8 cellular contexts compared by ENCODE assay signal in the genomic region with DNA sequence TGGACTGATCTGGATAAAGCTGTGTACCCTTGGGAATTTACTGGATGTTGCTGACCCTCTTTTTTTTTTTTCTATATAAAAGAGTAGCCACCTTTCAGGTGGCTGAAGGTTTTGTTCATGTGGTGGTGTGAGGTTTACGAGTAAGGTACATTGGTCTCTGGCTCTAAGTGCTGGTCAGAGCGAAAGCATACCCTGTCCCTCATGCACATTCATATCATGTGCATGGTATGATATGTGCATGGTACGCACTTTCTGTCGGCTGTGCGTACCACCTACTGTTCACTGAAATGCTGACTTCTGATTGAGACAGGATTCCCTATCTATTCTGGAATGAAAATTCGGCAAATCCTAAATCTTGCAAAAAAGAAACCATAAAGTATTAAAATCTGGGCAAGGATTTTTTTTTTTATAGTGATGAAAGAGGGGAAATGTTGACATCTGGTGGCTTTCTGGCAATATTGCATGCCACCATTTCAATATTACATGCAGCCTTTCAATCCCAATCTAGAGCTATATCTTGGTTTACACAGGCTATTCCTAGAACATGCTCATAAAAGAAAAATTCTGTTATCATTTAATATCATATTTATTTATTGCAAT. TPM values are rescaled to one million over a fixed set of nuclear protein-coding genes. Genes with fewer than 3 reads are reported as not detected.
A peak's percentile ranks its signal among the peaks of the same experiment; 100 is the strongest.
DNase-seq lines count a peak whose midpoint lies in the region; ATAC-seq and TF ChIP-seq lines count a peak whose summit lies in the region.

No MANE protein-coding gene starts in this region.

- H3K4me3 Mint-ChIP-seq in activated B cell treated with CpG ODN at 0.5 μM for 24 hours: no peak overlapping the region
- no peak overlapping the region for H3K4me3 Mint-ChIP-seq in stimulated activated naive CD8-positive, alpha-beta T cell treated with anti-CD3 and anti-CD28 coated beads, Interleukin-15, amount 100 ng/mL, for 72 hours

- no peak overlapping the region for H3K27ac Mint-ChIP-seq in activated B cell treated with CpG ODN at 0.5 μM for 24 hours
- H3K27ac Mint-ChIP-seq in stimulated activated naive CD8-positive, alpha-beta T cell treated with anti-CD3 and anti-CD28 coated beads, Interleukin-15, amount 100 ng/mL, for 72 hours: no peak overlapping the region

- POLR2A ChIA-PET in activated B cell treated with CpG ODN at 0.5 μM for 24 hours (lab: Charles Lee): no interaction called here

- no peak for TF ChIP-seq CTCF in activated B cell treated with CpG ODN at 0.5 μM for 24 hours (IDR thresholded peaks at IDR 0.05)

- intact Hi-C loops in activated B cell treated with CpG ODN at 0.5 μM for 24 hours (cut with micrococcal nuclease): loop anchor here (1.0 kb wide), 3 partner anchors 69 to 496 kb away; no protein-coding TSS in a partner anchor

- H3K27me3 Mint-ChIP-seq in activated B cell treated with CpG ODN at 0.5 μM for 24 hours: peaks cover 12% of the 10 kb centered on the region
- no peaks in the 10 kb centered on the region for H3K27me3 Mint-ChIP-seq in stimulated activated naive CD8-positive, alpha-beta T cell treated with anti-CD3 and anti-CD28 coated beads, Interleukin-15, amount 100 ng/mL, for 72 hours

- H3K36me3 Mint-ChIP-seq in activated B cell treated with CpG ODN at 0.5 μM for 24 hours (ENCODE audit: low read depth): no peaks in the 10 kb centered on the region

- peaks cover 8% of the 10 kb centered on the region for H3K4me1 Mint-ChIP-seq in activated B cell treated with CpG ODN at 0.5 μM for 24 hours
- H3K4me1 Mint-ChIP-seq in stimulated activated naive CD8-positive, alpha-beta T cell treated with anti-CD3 and anti-CD28 coated beads, Interleukin-15, amount 100 ng/mL, for 72 hours: peaks cover 11% of the 10 kb centered on the region

- CTCF ChIA-PET in activated B cell treated with CpG ODN at 0.5 μM for 24 hours (lab: Charles Lee): interaction anchor here (0.6 to 2.5 kb wide), 8 partner anchors 9 to 636 kb away, joined by 3 to 16 read pairs (median 3); a partner anchor contains a TSS

- DNase-seq in NCI-H82 (lab: John Stamatoyannopoulos, UW): peak; percentile 10
- DNase-seq in NCI-H82 treated with DMSO at 0.1 percent for 48 hours (lab: John Stamatoyannopoulos, UW; ENCODE audit: unreplicated experiment): no peak
- no peak for DNase-seq in activated B cell treated with CpG ODN at 0.5 μM for 24 hours
- DNase-seq in kidney glomerular epithelial cell (lab: John Stamatoyannopoulos, UW): peak; percentile 12
- no peak for DNase-seq in stimulated activated naive CD8-positive, alpha-beta T cell treated with anti-CD3 and anti-CD28 coated beads, Interleukin-15, amount 100 ng/mL, for 72 hours
- DNase-seq in GF-D8 (lab: John Stamatoyannopoulos, UW): no peak

- H3K9me3 Mint-ChIP-seq in activated B cell treated with CpG ODN at 0.5 μM for 24 hours: no peaks in the 10 kb centered on the region
- H3K9me3 Mint-ChIP-seq in stimulated activated naive CD8-positive, alpha-beta T cell treated with anti-CD3 and anti-CD28 coated beads, Interleukin-15, amount 100 ng/mL, for 72 hours: no peaks in the 10 kb centered on the region

- peak; percentile 33 for ATAC-seq in HG03342 (IDR thresholded peaks at IDR 0.05; ENCODE audit: unreplicated experiment)
- peak; percentile 32 for ATAC-seq in activated B cell treated with CpG ODN at 0.5 μM for 24 hours (ENCODE audit: low read depth)
- no peak for ATAC-seq in HG03135 (IDR thresholded peaks at IDR 0.05; ENCODE audit: unreplicated experiment)
- ATAC-seq in stimulated activated naive CD8-positive, alpha-beta T cell treated with anti-CD3 and anti-CD28 coated beads, Interleukin-15, amount 100 ng/mL, for 72 hours: no peak

RNA-seq across cellular contexts. Expression of a gene that starts 32.8 kb away (rescaled TPM):
- total RNA-seq in activated B cell treated with CpG ODN at 0.5 μM for 24 hours: not detected in 2 replicates

RNA-seq across cellular contexts. Expression of a gene that starts 54.1 kb away (rescaled TPM):
- 7.7 and 9.5 TPM in 2 replicates for total RNA-seq in activated B cell treated with CpG ODN at 0.5 μM for 24 hours

Comparison
In these comparisons a context has a peak if more than half of its experiments do, and no peak if none do; other contexts are left out.
1. DNase-seq: peak in NCI-H82 (single experiment) and kidney glomerular epithelial cell (single experiment); none in NCI-H82 treated with DMSO at 0.1 percent for 48 hours (single experiment), activated B cell treated with CpG ODN at 0.5 μM for 24 hours (single experiment), stimulated activated naive CD8-positive, alpha-beta T cell treated with anti-CD3 and anti-CD28 coated beads, Interleukin-15, amount 100 ng/mL, for 72 hours (0 of 2) and GF-D8 (single experiment).
2. ATAC-seq: peak in HG03342 (single experiment) and activated B cell treated with CpG ODN at 0.5 μM for 24 hours (single experiment); none in HG03135 (single experiment) and stimulated activated naive CD8-positive, alpha-beta T cell treated with anti-CD3 and anti-CD28 coated beads, Interleukin-15, amount 100 ng/mL, for 72 hours (single experiment).